Comparison of ENCODE assay signal across 14 cellular contexts in genomic region chr14:90810808-90811207, GRCh38.
"Had no signal": no experiment of that assay in that cellular context is flagged by ENCODE, and none has a peak within 500 bp of the region (broad histone marks: within the 10 kb centered on the region; RNA-seq: fewer than 3 reads in every experiment).

No MANE protein-coding gene starts in this region.

- DNase-seq: activated CD4-positive, alpha-beta T cell treated with anti-CD3 and anti-CD28 coated beads, Interleukin-2, amount 10 ng/mL, durations not matched to agents 7 days and 5 days; activated CD8-positive, alpha-beta memory T cell treated with anti-CD3 and anti-CD28 coated beads for 24 hours; activated gamma-delta T cell treated with Interleukin-2 at 50 U/mL for 16 hours; amniotic stem cell; body of pancreas; central memory CD4-positive, alpha-beta T cell; effector CD8-positive, alpha-beta T cell; foreskin fibroblast; lower lobe of right lung; spleen; testis had no signal

- H3K27ac Mint-ChIP-seq: activated CD4-positive, alpha-beta T cell treated with anti-CD3 and anti-CD28 coated beads, Interleukin-2, amount 10 ng/mL, durations not matched to agents 7 days and 5 days; activated naive CD8-positive, alpha-beta T cell; stimulated activated naive CD8-positive, alpha-beta T cell treated with anti-CD3 and anti-CD28 coated beads, Interleukin-15, Interleukin-2, amounts not matched to agents 100 ng/mL and 50 ng/mL, for 24 hours had no signal

- H3K9me3 Mint-ChIP-seq: activated CD4-positive, alpha-beta T cell treated with anti-CD3 and anti-CD28 coated beads, Interleukin-2, amount 10 ng/mL, durations not matched to agents 7 days and 5 days; stimulated activated naive CD8-positive, alpha-beta T cell treated with anti-CD3 and anti-CD28 coated beads, Interleukin-15, Interleukin-2, amounts not matched to agents 100 ng/mL and 50 ng/mL, for 24 hours had no signal

- H3K36me3 Mint-ChIP-seq: activated naive CD8-positive, alpha-beta T cell had no signal

- H3K4me3 Mint-ChIP-seq: activated CD4-positive, alpha-beta T cell treated with anti-CD3 and anti-CD28 coated beads, Interleukin-2, amount 10 ng/mL, durations not matched to agents 7 days and 5 days; activated naive CD8-positive, alpha-beta T cell; stimulated activated naive CD8-positive, alpha-beta T cell treated with anti-CD3 and anti-CD28 coated beads, Interleukin-15, Interleukin-2, amounts not matched to agents 100 ng/mL and 50 ng/mL, for 24 hours had no signal

- ATAC-seq: body of pancreas, lower lobe of right lung, sciatic nerve had no signal
